1 cellular context compared by ENCODE assay signal in genomic region chr17:77839324-77840155, GRCh38.
TF ChIP-seq lines count a peak whose summit lies in the region.

No MANE protein-coding gene starts in this region.

TF ChIP-seq in H1, 55 proteins besides CTCF, POLR2A, EP300 and RAD21 (continued from another document):
- no peak for TF ChIP-seq ATF3 (IDR thresholded peaks at IDR 0.05; ENCODE audit: insufficient read depth, low read depth, low read length)
TF ChIP-seq in H1: peak in this region for 0.
